In the genomic region with DNA sequence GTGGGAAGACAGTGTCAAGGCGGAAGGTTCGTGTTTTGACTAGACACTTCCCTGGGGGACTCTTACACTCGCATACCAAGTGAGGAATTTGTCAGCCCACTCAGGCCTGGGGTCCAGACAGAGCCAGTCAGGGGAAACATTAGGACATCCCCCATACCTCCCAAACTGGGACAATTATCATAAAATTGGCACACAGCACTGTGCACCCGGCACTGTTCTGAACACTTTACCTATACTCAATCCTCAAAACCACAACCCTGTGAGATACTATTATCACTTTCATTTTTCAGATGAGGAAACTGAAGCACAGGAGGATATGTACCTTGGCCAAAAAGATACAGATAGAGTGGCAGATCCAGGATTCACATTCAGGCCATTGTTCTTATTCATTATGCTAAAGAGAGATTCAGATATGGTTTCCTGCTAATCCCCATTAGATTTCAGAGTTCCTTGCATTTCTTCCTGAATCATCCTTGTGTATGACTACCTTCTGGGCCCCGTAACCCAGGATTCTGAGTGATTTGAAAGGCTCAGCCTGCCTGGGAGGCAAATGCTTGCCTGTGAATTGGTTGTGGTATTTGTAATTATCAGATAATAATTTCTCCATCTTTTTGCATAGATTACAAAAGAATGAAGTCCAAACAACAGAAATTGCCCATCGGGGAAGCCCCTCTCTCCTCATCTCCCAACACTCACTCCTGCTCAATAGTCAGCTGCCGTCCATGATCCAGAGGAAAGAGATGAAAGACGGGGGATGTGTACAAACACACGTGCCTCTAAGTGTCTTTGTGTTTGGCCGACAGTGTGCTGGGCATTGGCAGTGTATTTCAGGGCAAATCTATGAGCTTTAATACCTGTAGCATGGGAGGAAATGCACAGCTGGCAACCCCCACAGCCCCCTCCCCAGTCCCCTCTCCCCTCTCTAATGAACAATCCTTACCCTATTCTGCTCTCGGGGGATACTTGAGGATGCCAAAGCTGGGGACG, we compare ENCODE assay signal across 15 cellular contexts. TPM values are rescaled to one million over a fixed set of nuclear protein-coding genes. Genes with fewer than 3 reads are reported as not detected.
DNase-seq lines count a peak whose midpoint lies in the region; ATAC-seq and TF ChIP-seq lines count a peak whose summit lies in the region.
"Had no signal": no experiment of that assay in that cellular context is flagged by ENCODE, and none has a peak within 500 bp of the region (broad histone marks: within the 10 kb centered on the region; RNA-seq: fewer than 3 reads in every experiment).

No MANE protein-coding gene starts in this region.

- H3K4me1 ChIP-seq in HEK293 (ENCODE audit: control insufficient read depth, insufficient read depth, low read length) (no peaks in the 10 kb centered on the region), trophoblast cell (ENCODE audit: control insufficient read depth in 1 of 2, insufficient read depth in 2 of 2, low read length in 2 of 2) (peaks cover 9 to 14% of the 10 kb centered on the region in 2 experiments)
- H3K4me1 ChIP-seq: colonic mucosa had no signal

- no peak overlapping the region for H2BK120ac ChIP-seq in trophoblast cell (ENCODE audit: insufficient read depth, low read length, poor library complexity)

- no peaks in the 10 kb centered on the region for H3K36me3 ChIP-seq in HEK293 (ENCODE audit: control insufficient read depth in 2 of 2, insufficient read depth in 1 of 2, low read length in 2 of 2)
- H3K36me3 ChIP-seq in trophoblast cell (ENCODE audit: control insufficient read depth in 1 of 2, insufficient read depth in 2 of 2, low read length in 2 of 2), result no peaks in the 10 kb centered on the region
- H3K36me3 ChIP-seq: colonic mucosa, neutrophil had no signal

- H3K14ac ChIP-seq in trophoblast cell (ENCODE audit: low read length), result no peak overlapping the region

- peak overlapping the region; percentile 48 for H3K4me3 Mint-ChIP-seq in activated CD4-positive, alpha-beta T cell treated with anti-CD3 and anti-CD28 coated beads, Interleukin-2, amount 10 ng/mL, durations not matched to agents 24 days and 14 days
- peak overlapping the region; percentile 47 for H3K4me3 Mint-ChIP-seq in T-helper 2 cell treated with Interferon-gamma antibody and Interleukin-4, amounts not matched to agents 5 μg/mL and 100 μg/mL, for 36 hours

- no peak overlapping the region for H3K4me2 ChIP-seq in trophoblast cell (ENCODE audit: low read length)

- CTCF ChIA-PET in HEK293 (lab: Yijun Ruan, JAX), result interaction anchor here (0.6 to 1.5 kb wide), 11 partner anchors 8 to 100 kb away, joined by 3 to 10 read pairs (median 5); no protein-coding TSS in a partner anchor

- peak overlapping the region; percentile 52 for H3K27ac Mint-ChIP-seq in activated CD4-positive, alpha-beta T cell treated with anti-CD3 and anti-CD28 coated beads, Interleukin-2, amount 10 ng/mL, durations not matched to agents 24 days and 14 days
- peak overlapping the region; percentile 64 for H3K27ac Mint-ChIP-seq in T-helper 2 cell treated with Interferon-gamma antibody and Interleukin-4, amounts not matched to agents 5 μg/mL and 100 μg/mL, for 36 hours

- peaks cover under 1% of the 10 kb centered on the region for H3K36me3 Mint-ChIP-seq in activated CD4-positive, alpha-beta T cell treated with anti-CD3 and anti-CD28 coated beads, Interleukin-2, amount 10 ng/mL, durations not matched to agents 24 days and 14 days (ENCODE audit: low read depth)
- no peaks in the 10 kb centered on the region for H3K36me3 Mint-ChIP-seq in T-helper 2 cell treated with Interferon-gamma antibody and Interleukin-4, amounts not matched to agents 5 μg/mL and 100 μg/mL, for 36 hours (ENCODE audit: low read depth)

- H3K9ac ChIP-seq in trophoblast cell (ENCODE audit: low read length), result no peak overlapping the region

- no peak overlapping the region for H2BK5ac ChIP-seq in trophoblast cell (ENCODE audit: low read depth, low read length, poor library complexity)

- H4K8ac ChIP-seq in trophoblast cell (ENCODE audit: low read depth, low read length), result no peak overlapping the region

- ATAC-seq in HG03520 (IDR thresholded peaks at IDR 0.05; ENCODE audit: unreplicated experiment), result no peak

- TF ChIP-seq CTCF in HEK293 (tag by site-specific recombination; IDR thresholded peaks at IDR 0.05), result no peak

- H3K4ac ChIP-seq in trophoblast cell (ENCODE audit: low read depth, low read length), result no peak overlapping the region

- H3K4me1 Mint-ChIP-seq in activated CD4-positive, alpha-beta T cell treated with anti-CD3 and anti-CD28 coated beads, Interleukin-2, amount 10 ng/mL, durations not matched to agents 24 days and 14 days, result peaks cover 35% of the 10 kb centered on the region
- H3K4me1 Mint-ChIP-seq in T-helper 2 cell treated with Interferon-gamma antibody and Interleukin-4, amounts not matched to agents 5 μg/mL and 100 μg/mL, for 36 hours (ENCODE audit: low read depth), result peaks cover 42% of the 10 kb centered on the region

- no peak overlapping the region for H3K18ac ChIP-seq in trophoblast cell (ENCODE audit: low read length)

- WGBS in trophoblast cell (ENCODE audit: extremely low coverage, insufficient coverage, insufficient read length), result no CpG with 5 or more reads among the region's 12 CpGs

- H2AK5ac ChIP-seq in trophoblast cell (ENCODE audit: low read length), result no peak overlapping the region

- intact Hi-C loops in activated CD4-positive, alpha-beta T cell treated with anti-CD3 and anti-CD28 coated beads, Interleukin-2, amount 10 ng/mL, durations not matched to agents 24 days and 14 days (cut with micrococcal nuclease), result loop anchor here (5.0 kb wide), 1 partner anchor 36 kb away; no protein-coding TSS in a partner anchor

- H3K27me3 Mint-ChIP-seq in activated CD4-positive, alpha-beta T cell treated with anti-CD3 and anti-CD28 coated beads, Interleukin-2, amount 10 ng/mL, durations not matched to agents 24 days and 14 days, result peaks cover 17% of the 10 kb centered on the region
- peaks cover 12% of the 10 kb centered on the region for H3K27me3 Mint-ChIP-seq in T-helper 2 cell treated with Interferon-gamma antibody and Interleukin-4, amounts not matched to agents 5 μg/mL and 100 μg/mL, for 36 hours (ENCODE audit: low read depth)

- H3K79me2 ChIP-seq in trophoblast cell (ENCODE audit: control insufficient read depth, insufficient read depth, low read length, poor library complexity), result no peaks in the 10 kb centered on the region

- POLR2A ChIA-PET in HEK293 (lab: Yijun Ruan, JAX), result interaction anchor here (1.5 kb wide), 1 partner anchor 116 kb away, joined by 4 read pairs; no protein-coding TSS in a partner anchor

- H3K9me3 ChIP-seq in HEK293 (ENCODE audit: control insufficient read depth, insufficient read depth, low read depth, low read length) (no peaks in the 10 kb centered on the region), trophoblast cell (ENCODE audit: insufficient read depth, low read depth, low read length) (no peaks in the 10 kb centered on the region)
- H3K9me3 ChIP-seq: colonic mucosa, neutrophil had no signal

- no peak overlapping the region for H2AFZ ChIP-seq in trophoblast cell (ENCODE audit: insufficient read depth, low read length, poor library complexity)

- DNase-seq in activated CD4-positive, alpha-beta T cell treated with anti-CD3 and anti-CD28 coated beads, Interleukin-2, amount 10 ng/mL, durations not matched to agents 24 days and 14 days, result peak; percentile 79
- no peak for DNase-seq in activated CD4-positive, alpha-beta T cell treated with anti-CD3 and anti-CD28 coated beads, Interleukin-2, amount 50 U/mL, for 4 hours
- peak; percentile 29 for DNase-seq in T-helper 2 cell treated with Interferon-gamma antibody and Interleukin-4, amounts not matched to agents 5 μg/mL and 100 μg/mL, for 36 hours (ENCODE audit: low spot score)
- peak; percentile 71 to 83 for DNase-seq in trophoblast cell
- no peak for DNase-seq in DMS53 (lab: John Stamatoyannopoulos, UW)
- DNase-seq in middle frontal gyrus (ENCODE audit: extremely low spot score, low spot score), result no peak
- DNase-seq: colonic mucosa; foreskin fibroblast; NCI-H82; stimulated activated CD4-positive, alpha-beta T cell treated with anti-CD3 and anti-CD28 coated beads, Interleukin-1b, Interleukin-23, amount 100 ng/mL, for 48 hours; substantia nigra had no signal

- H2BK12ac ChIP-seq in trophoblast cell (ENCODE audit: low read length), result no peak overlapping the region

- H3K9me3 Mint-ChIP-seq in activated CD4-positive, alpha-beta T cell treated with anti-CD3 and anti-CD28 coated beads, Interleukin-2, amount 10 ng/mL, durations not matched to agents 24 days and 14 days, result no peaks in the 10 kb centered on the region
- H3K9me3 Mint-ChIP-seq in T-helper 2 cell treated with Interferon-gamma antibody and Interleukin-4, amounts not matched to agents 5 μg/mL and 100 μg/mL, for 36 hours, result no peaks in the 10 kb centered on the region

- peaks cover 3% of the 10 kb centered on the region for H3K79me1 ChIP-seq in trophoblast cell (ENCODE audit: low read length)

- H4K91ac ChIP-seq in trophoblast cell (ENCODE audit: low read depth, low read length), result no peak overlapping the region

- H3K4me3 ChIP-seq in HEK293 (ENCODE audit: low read depth, low read length), result no peak overlapping the region
- no peak overlapping the region for H3K4me3 ChIP-seq in trophoblast cell (ENCODE audit: low read depth, low read length)
- H3K4me3 ChIP-seq: colonic mucosa had no signal

- H3K23ac ChIP-seq in trophoblast cell (ENCODE audit: low read length), result no peak overlapping the region

- H3K27ac ChIP-seq in HEK293 (ENCODE audit: extremely low read depth, low read depth, low read length) (no peak overlapping the region), trophoblast cell (ENCODE audit: low read depth, low read length) (no peak overlapping the region)
- H3K27ac ChIP-seq: colonic mucosa, neutrophil had no signal

- no peak overlapping the region for H4K12ac ChIP-seq in trophoblast cell (ENCODE audit: low read depth, low read length)

- no peaks in the 10 kb centered on the region for H3K27me3 ChIP-seq in trophoblast cell (ENCODE audit: insufficient read depth, low read length)
- H3K27me3 ChIP-seq: colonic mucosa had no signal

TF ChIP-seq in HEK293, 187 proteins besides CTCF, POLR2A, EP300 and RAD21 (continues in another document):
- no peak for TF ChIP-seq ZIC2 (tag by site-specific recombination; IDR thresholded peaks at IDR 0.05)
- TF ChIP-seq KLF8 (tag by site-specific recombination; IDR thresholded peaks at IDR 0.05), result no peak

RNA-seq across cellular contexts. Expression of a gene that starts 4.6 kb away (rescaled TPM):
- total RNA-seq in activated CD4-positive, alpha-beta T cell treated with anti-CD3 and anti-CD28 coated beads, Interleukin-2, amount 10 ng/mL, durations not matched to agents 24 days and 14 days, result 0.57 TPM in 1 of 2 replicates, not detected in the other
- 34.7 and 36.7 TPM in 2 replicates for polyA plus RNA-seq in trophoblast cell (2013)
- total RNA-seq: kidney epithelial cell had no signal

RNA-seq across cellular contexts. Expression of a gene that starts 5.4 kb away (rescaled TPM):
- total RNA-seq in activated CD4-positive, alpha-beta T cell treated with anti-CD3 and anti-CD28 coated beads, Interleukin-2, amount 10 ng/mL, durations not matched to agents 24 days and 14 days, result 11.0 TPM in 2 replicates
- 6.9 and 7.1 TPM in 2 replicates for polyA plus RNA-seq in trophoblast cell (2013)

RNA-seq across cellular contexts. Expression of a gene that starts 38.2 kb away (rescaled TPM):
- total RNA-seq in activated CD4-positive, alpha-beta T cell treated with anti-CD3 and anti-CD28 coated beads, Interleukin-2, amount 10 ng/mL, durations not matched to agents 24 days and 14 days, result 1.7 TPM in 2 replicates
- 0.04 TPM in 1 of 2 replicates, not detected in the other for polyA plus RNA-seq in trophoblast cell (2013)
- total RNA-seq: kidney epithelial cell had no signal

RNA-seq across cellular contexts. Expression of a gene that starts 54.3 kb away (rescaled TPM):
- total RNA-seq in activated CD4-positive, alpha-beta T cell treated with anti-CD3 and anti-CD28 coated beads, Interleukin-2, amount 10 ng/mL, durations not matched to agents 24 days and 14 days, result 0.38 and 0.42 TPM in 2 replicates
- polyA plus RNA-seq in trophoblast cell (2013), result 0.12 and 0.17 TPM in 2 replicates
- total RNA-seq: kidney epithelial cell had no signal

Comparison
In these comparisons a context has a peak if more than half of its experiments do, and no peak if none do; other contexts are left out.
1. DNase-seq: peak in activated CD4-positive, alpha-beta T cell treated with anti-CD3 and anti-CD28 coated beads, Interleukin-2, amount 10 ng/mL, durations not matched to agents 24 days and 14 days (single experiment), T-helper 2 cell treated with Interferon-gamma antibody and Interleukin-4, amounts not matched to agents 5 μg/mL and 100 μg/mL, for 36 hours (single experiment) and trophoblast cell (2 of 2); none in activated CD4-positive, alpha-beta T cell treated with anti-CD3 and anti-CD28 coated beads, Interleukin-2, amount 50 U/mL, for 4 hours (0 of 2), DMS53 (single experiment) and middle frontal gyrus (single experiment).